15 cellular contexts compared by ENCODE assay signal in the genomic region with DNA sequence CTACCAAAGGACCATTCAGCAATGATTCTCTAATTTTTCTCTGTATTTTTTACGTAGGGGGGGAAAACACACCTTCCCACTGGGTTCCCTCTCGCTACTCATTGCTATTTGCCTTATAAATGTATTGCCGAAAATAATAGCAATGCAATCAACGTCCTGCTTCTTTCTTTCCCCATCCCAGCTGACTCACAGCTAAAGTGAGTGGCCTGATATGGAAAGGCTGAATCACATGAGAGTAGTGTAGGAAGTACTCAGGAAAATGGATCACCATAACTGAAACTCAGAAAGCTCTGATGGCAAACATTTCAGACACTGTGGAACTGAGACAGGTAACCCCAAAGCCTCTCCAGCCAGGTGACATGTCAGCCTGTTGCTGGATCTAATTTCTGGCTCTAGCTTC. TPM values are rescaled to one million over a fixed set of nuclear protein-coding genes. Genes with fewer than 3 reads are reported as not detected.
DNase-seq lines count a peak whose midpoint lies in the region; ATAC-seq and TF ChIP-seq lines count a peak whose summit lies in the region.
"Had no signal": no experiment of that assay in that cellular context is flagged by ENCODE, and none has a peak within 500 bp of the region (broad histone marks: within the 10 kb centered on the region; RNA-seq: fewer than 3 reads in every experiment).

No MANE protein-coding gene starts in this region.

- no peaks in the 10 kb centered on the region for H3K36me3 Mint-ChIP-seq in HFFc6 (ENCODE audit: low read depth)
- H3K36me3 Mint-ChIP-seq: brain had no signal

- no peak for TF ChIP-seq CTCF in HFFc6 (IDR thresholded peaks at IDR 0.05)

- peak; percentile 51 for DNase-seq in ACHN
- DNase-seq in HFFc6: peak; percentile 52
- DNase-seq in astrocyte of the hippocampus (ENCODE audit: low read depth, low spot score): peak; percentile 55
- peak; percentile 34 for DNase-seq in glomerular endothelial cell (ENCODE audit: extremely low read depth, low read depth, low spot score)
- no peak for DNase-seq in NCI-H2081 treated with DMSO at 0.1 percent for 48 hours (lab: John Stamatoyannopoulos, UW)
- no peak for DNase-seq in Right ventricle myocardium superior
- no peak for DNase-seq in DMS79 treated with DMSO at 0.1 percent for 48 hours (lab: John Stamatoyannopoulos, UW)
- no peak for DNase-seq in NCI-H2029 (lab: John Stamatoyannopoulos, UW)
- DNase-seq: activated CD4-positive, alpha-beta memory T cell treated with anti-CD3 and anti-CD28 coated beads, Interleukin-2, amount 10 ng/mL, durations not matched to agents 7 days and 5 days; H9; NCI-H526; stimulated activated CD4-positive, alpha-beta T cell treated with anti-CD3 and anti-CD28 coated beads, Interleukin-2, amount 100 ng/mL, for 48 hours; T-helper 9 cell had no signal

- in situ Hi-C loops in ACHN (cut with HindIII; ENCODE audit: low pct_ligation_motif_present, low pct_unique_long_range_greater_than_20kb, low sequenced_read_pairs): no loop called here

- H3K9me3 Mint-ChIP-seq in HFFc6: no peaks in the 10 kb centered on the region
- H3K9me3 Mint-ChIP-seq: activated CD4-positive, alpha-beta memory T cell treated with anti-CD3 and anti-CD28 coated beads, Interleukin-2, amount 10 ng/mL, durations not matched to agents 7 days and 5 days; brain; H9 had no signal

- ATAC-seq in Right ventricle myocardium superior (ENCODE audit: poor library complexity): no peak

- H3K27me3 Mint-ChIP-seq in HFFc6 (ENCODE audit: insufficient read depth): peaks cover 2% of the 10 kb centered on the region
- H3K27me3 Mint-ChIP-seq: brain had no signal

- peak overlapping the region; percentile 34; the same call in 1 of the 2 replicates for H3K4me3 Mint-ChIP-seq in HFFc6
- H3K4me3 Mint-ChIP-seq: activated CD4-positive, alpha-beta memory T cell treated with anti-CD3 and anti-CD28 coated beads, Interleukin-2, amount 10 ng/mL, durations not matched to agents 7 days and 5 days; brain; H9 had no signal

- intact Hi-C loops in Right ventricle myocardium superior (cut with DNase I): no loop called here

- peak overlapping the region; percentile 29; the same call in 1 of the 2 replicates for H3K27ac Mint-ChIP-seq in HFFc6
- H3K27ac Mint-ChIP-seq: activated CD4-positive, alpha-beta memory T cell treated with anti-CD3 and anti-CD28 coated beads, Interleukin-2, amount 10 ng/mL, durations not matched to agents 7 days and 5 days; H9 had no signal

- peaks cover 12% of the 10 kb centered on the region for H3K4me1 Mint-ChIP-seq in HFFc6 (ENCODE audit: low read depth)

RNA-seq across cellular contexts. Expression of gene SRPK1, which starts 49.3 kb away (rescaled TPM):
- total RNA-seq in HFFc6 (2021; fragmentation: NEBNext Ultra II Directional; extraction: Animal tissue kit (Norgen Biotek cat#: 25700)): 10 to 100 TPM; 45.9 to 55.2 (median 48.3) TPM
- total RNA-seq in glomerular endothelial cell: 61.3 and 64.0 TPM in 2 replicates
- total RNA-seq in Right ventricle myocardium superior: 22.1 TPM

RNA-seq across cellular contexts. Expression of gene SLC26A8, which starts 54.3 kb away (rescaled TPM):
- total RNA-seq in HFFc6 (2021; fragmentation: NEBNext Ultra II Directional; extraction: Animal tissue kit (Norgen Biotek cat#: 25700)): not detected
- total RNA-seq in glomerular endothelial cell (not detected in 2 replicates), Right ventricle myocardium superior (not detected)
- total RNA-seq: activated CD4-positive, alpha-beta memory T cell treated with anti-CD3 and anti-CD28 coated beads, Interleukin-2, amount 10 ng/mL, durations not matched to agents 7 days and 5 days; vagina had no signal

RNA-seq across cellular contexts. Expression of gene MAPK14, which starts 57.4 kb away (rescaled TPM):
- 10 to 100 TPM; 34.1 to 40.4 (median 37.1) TPM for total RNA-seq in HFFc6 (2021; fragmentation: NEBNext Ultra II Directional; extraction: Animal tissue kit (Norgen Biotek cat#: 25700))
- 32.5 and 46.1 TPM in 2 replicates for total RNA-seq in glomerular endothelial cell
- 29.3 TPM for total RNA-seq in Right ventricle myocardium superior

Comparison
In these comparisons a context has a peak if more than half of its experiments do, and no peak if none do; other contexts are left out.
1. DNase-seq: peak in ACHN (single experiment), HFFc6 (single experiment), astrocyte of the hippocampus (single experiment) and glomerular endothelial cell (single experiment); none in NCI-H2081 treated with DMSO at 0.1 percent for 48 hours (single experiment), Right ventricle myocardium superior (single experiment), DMS79 treated with DMSO at 0.1 percent for 48 hours (single experiment) and NCI-H2029 (single experiment).